ENCODE assay signal across 28 cellular contexts in genomic region chr4:113080624-113081023, GRCh38.
"Had no signal": no experiment of that assay in that cellular context is flagged by ENCODE, and none has a peak within 500 bp of the region (broad histone marks: within the 10 kb centered on the region; RNA-seq: fewer than 3 reads in every experiment).

No MANE protein-coding gene starts in this region.

- H3K9ac ChIP-seq: KMS-11 had no signal

- ATAC-seq: activated T-cell treated with anti-CD3 and anti-CD28 coated beads, Interleukin-2, amount 50 U/mL, for 4 hours; activated T-helper 17 cell treated with anti-CD3 and anti-CD28 coated beads, Interleukin-2, amount 50 U/mL, for 72 hours; Panc1; Right ventricle myocardium inferior; T-cell had no signal

- H3K27me3 ChIP-seq: brain microvascular endothelial cell had no signal

- DNase-seq: activated B cell treated with CpG ODN at 0.5 μM for 24 hours; activated CD4-positive, alpha-beta memory T cell treated with anti-CD3 and anti-CD28 coated beads for 36 hours; activated CD4-positive, alpha-beta T cell treated with anti-CD3 and anti-CD28 coated beads for 1 hour; activated CD4-positive, alpha-beta T cell treated with anti-CD3 and anti-CD28 coated beads, Interleukin-2, amount 10 ng/mL, durations not matched to agents 24 days and 14 days; activated CD8-positive, alpha-beta memory T cell treated with anti-CD3 and anti-CD28 coated beads for 24 hours; activated gamma-delta T cell; activated naive CD4-positive, alpha-beta T cell treated with anti-CD3 and anti-CD28 coated beads for 36 hours; activated T-cell treated with anti-CD3 and anti-CD28 coated beads, Interleukin-2, amount 50 U/mL, for 4 hours; brain microvascular endothelial cell; MV-4-11; NCI-H1092 treated with DMSO at 0.1 percent for 48 hours; NCI-H1417 treated with DMSO at 0.1 percent for 48 hours; NCI-H1694; NCI-H2029; NCI-H2107; NCI-H510A treated with DMSO at 0.1 percent for 48 hours; NCI-H69; NK-92 treated with Interleukin-12 subunit alpha and Interleukin-12 subunit beta, amount 100 ng/mL, for 24 hours; RPMI8226; T-cell; T-helper 2 cell; T1000 had no signal

- H3K4me3 ChIP-seq: SK-N-MC had no signal

- H3K27ac ChIP-seq: brain microvascular endothelial cell, KMS-11, SK-N-MC had no signal

- H3K4me2 ChIP-seq: KMS-11 had no signal

- FAIRE-seq: TTC549 had no signal

- H3K36me3 ChIP-seq: brain microvascular endothelial cell had no signal
